ENCODE assay signal across 18 cellular contexts in genomic region chr2:130185436-130185835, GRCh38. TPM values are rescaled to one million over a fixed set of nuclear protein-coding genes. Genes with fewer than 3 reads are reported as not detected.
A peak's percentile ranks its signal among the peaks of the same experiment; 100 is the strongest.
DNase-seq lines count a peak whose midpoint lies in the region; TF ChIP-seq lines count a peak whose summit lies in the region.
"Had no signal": no experiment of that assay in that cellular context is flagged by ENCODE, and none has a peak within 500 bp of the region (broad histone marks: within the 10 kb centered on the region; RNA-seq: fewer than 3 reads in every experiment).

No MANE protein-coding gene starts in this region.

- H3K27me3 ChIP-seq in colonic mucosa (no peaks in the 10 kb centered on the region), left ventricle myocardium inferior (ENCODE audit: low read depth) (no peaks in the 10 kb centered on the region)
- H3K27me3 ChIP-seq: Peyer's patch had no signal

- CTCF ChIA-PET in RWPE1 (lab: Yijun Ruan, JAX), result interaction anchor here (0.6 kb wide), 1 partner anchor 103 kb away, joined by 4 read pairs; no protein-coding TSS in a partner anchor

- peaks cover 63% of the 10 kb centered on the region for H3K36me3 Mint-ChIP-seq in activated T-cell treated with anti-CD3 and anti-CD28 coated beads, Interleukin-2, amount 50 U/mL, for 24 hours (ENCODE audit: low read depth)
- no peaks in the 10 kb centered on the region for H3K36me3 Mint-ChIP-seq in nephron (ENCODE audit: low read depth)

- H3K9ac ChIP-seq in colonic mucosa (ENCODE audit: low read depth in 2 of 2, low read length in 2 of 2), result no peak overlapping the region

- H3K4me3 Mint-ChIP-seq in activated T-cell treated with anti-CD3 and anti-CD28 coated beads, Interleukin-2, amount 50 U/mL, for 24 hours, result no peak overlapping the region
- H3K4me3 Mint-ChIP-seq in nephron, result peak overlapping the region; percentile 40 to 59 (median 48)
- H3K4me3 Mint-ChIP-seq: CD14-positive monocyte had no signal

- intact Hi-C loops in colonic mucosa (cut with DNase I) (loop anchor here (5.0 kb wide), 1 partner anchor 1302 kb away; no protein-coding TSS in a partner anchor), left ventricle myocardium inferior (cut with micrococcal nuclease) (no loop called here)

- no peaks in the 10 kb centered on the region for H3K9me3 ChIP-seq in colonic mucosa
- no peaks in the 10 kb centered on the region for H3K9me3 ChIP-seq in left ventricle myocardium inferior (replicated peaks)
- H3K9me3 ChIP-seq: Caco-2, Peyer's patch had no signal

- H3K27ac Mint-ChIP-seq in activated T-cell treated with anti-CD3 and anti-CD28 coated beads, Interleukin-2, amount 50 U/mL, for 24 hours, result peak overlapping the region; percentile 69
- no peak overlapping the region for H3K27ac Mint-ChIP-seq in nephron

- POLR2A ChIA-PET in RWPE1 (lab: Yijun Ruan, JAX; ENCODE audit: low non-redundant PET), result interaction anchor here (1.0 kb wide), 1 partner anchor 1304 kb away, joined by 8 read pairs; no protein-coding TSS in a partner anchor

- H3K4me3 ChIP-seq in colonic mucosa (no peak overlapping the region), left ventricle myocardium inferior (no peak overlapping the region)
- H3K4me3 ChIP-seq: Peyer's patch had no signal

- no peak for DNase-seq in activated T-cell treated with anti-CD3 and anti-CD28 coated beads, Interleukin-2, amount 50 U/mL, for 24 hours
- DNase-seq in activated T-cell treated with anti-CD3 and anti-CD28 coated beads, Interleukin-2, amount 50 U/mL, for 1 hour, result no peak
- no peak for DNase-seq in RWPE1 (ENCODE audit: low spot score)
- DNase-seq in colonic mucosa, result no peak
- DNase-seq in stimulated activated CD4-positive, alpha-beta T cell treated with anti-CD3 and anti-CD28 coated beads, Interleukin-2, amount 100 ng/mL, for 48 hours, result no peak
- DNase-seq in left ventricle myocardium inferior, result no peak
- DNase-seq: Caco-2, NCI-H1105, NCI-H1694 treated with DMSO at 0.1 percent for 48 hours, NCI-H2107, NCI-H2227 treated with DMSO at 0.1 percent for 48 hours, NCI-H524, Peyer's patch, Right ventricle myocardium superior had no signal

- H3K27ac ChIP-seq in RWPE1, result peak overlapping the region; percentile 35
- H3K27ac ChIP-seq in colonic mucosa, result no peak overlapping the region
- H3K27ac ChIP-seq in left ventricle myocardium inferior (replicated peaks), result no peak overlapping the region
- H3K27ac ChIP-seq: Peyer's patch had no signal

- H3K4me1 ChIP-seq in colonic mucosa (no peaks in the 10 kb centered on the region), left ventricle myocardium inferior (peaks cover 37% of the 10 kb centered on the region)

- no peaks in the 10 kb centered on the region for H3K27me3 Mint-ChIP-seq in activated T-cell treated with anti-CD3 and anti-CD28 coated beads, Interleukin-2, amount 50 U/mL, for 24 hours
- no peaks in the 10 kb centered on the region for H3K27me3 Mint-ChIP-seq in nephron (ENCODE audit: low read depth)

- no peak for TF ChIP-seq CTCF in RWPE1 (conservative IDR thresholded peaks at IDR 0.05; ENCODE audit: low read depth)
- TF ChIP-seq CTCF in nephron (IDR thresholded peaks at IDR 0.05; ENCODE audit: unreplicated experiment in 3 of 3), result no peak
- TF ChIP-seq CTCF in colonic mucosa (IDR thresholded peaks at IDR 0.05), result no peak
- no peak for TF ChIP-seq CTCF in left ventricle myocardium inferior (IDR thresholded peaks at IDR 0.05; ENCODE audit: borderline replicate concordance)

- H3K4me1 Mint-ChIP-seq in activated T-cell treated with anti-CD3 and anti-CD28 coated beads, Interleukin-2, amount 50 U/mL, for 24 hours (ENCODE audit: low read depth), result peaks cover 20% of the 10 kb centered on the region
- peaks cover 8% of the 10 kb centered on the region for H3K4me1 Mint-ChIP-seq in nephron

- no peaks in the 10 kb centered on the region for H3K36me3 ChIP-seq in colonic mucosa
- H3K36me3 ChIP-seq in left ventricle myocardium inferior, result no peaks in the 10 kb centered on the region
- H3K36me3 ChIP-seq: Peyer's patch had no signal

- H3K9me3 Mint-ChIP-seq in activated T-cell treated with anti-CD3 and anti-CD28 coated beads, Interleukin-2, amount 50 U/mL, for 24 hours, result no peaks in the 10 kb centered on the region
- H3K9me3 Mint-ChIP-seq in nephron, result no peaks in the 10 kb centered on the region
- H3K9me3 Mint-ChIP-seq: CD14-positive monocyte had no signal

RNA-seq across cellular contexts. Expression of gene MZT2B, which starts 3.4 kb away (rescaled TPM):
- total RNA-seq in colonic mucosa (100 to 1,000 TPM; 240 to 318 TPM), left ventricle myocardium inferior (422 TPM)

RNA-seq across cellular contexts. Expression of gene SMPD4, which starts 4.0 kb away (rescaled TPM):
- total RNA-seq in colonic mucosa (10 to 100 TPM; 32.4 to 73.0 TPM), left ventricle myocardium inferior (26.7 TPM)

RNA-seq across cellular contexts. Expression of gene TUBA3E, which starts 12.8 kb away (rescaled TPM):
- total RNA-seq in colonic mucosa (not detected), left ventricle myocardium inferior (47.1 TPM)
- total RNA-seq: A673, HepG2, Peyer's patch had no signal

RNA-seq across cellular contexts. Expression of gene CCDC74B, which starts 40.5 kb away (rescaled TPM):
- total RNA-seq in colonic mucosa (under 1 TPM; 0.35 to 0.64 TPM), left ventricle myocardium inferior (0.44 TPM)

RNA-seq across cellular contexts. Expression of gene POTEF, which starts 56.4 kb away (rescaled TPM):
- not detected for total RNA-seq in colonic mucosa
- total RNA-seq in left ventricle myocardium inferior, result not detected
- total RNA-seq: A673, Right ventricle myocardium superior had no signal

Comparison
In these comparisons a context has a peak if more than half of its experiments do, and no peak if none do; other contexts are left out.
1. RNA of gene TUBA3E, which starts 12.8 kb away (total RNA-seq): 47.1 TPM in left ventricle myocardium inferior (single experiment); not detected in colonic mucosa; every median in the first group is over 10 times any median in the second.